1 cellular context compared by ENCODE assay signal in the genomic region with DNA sequence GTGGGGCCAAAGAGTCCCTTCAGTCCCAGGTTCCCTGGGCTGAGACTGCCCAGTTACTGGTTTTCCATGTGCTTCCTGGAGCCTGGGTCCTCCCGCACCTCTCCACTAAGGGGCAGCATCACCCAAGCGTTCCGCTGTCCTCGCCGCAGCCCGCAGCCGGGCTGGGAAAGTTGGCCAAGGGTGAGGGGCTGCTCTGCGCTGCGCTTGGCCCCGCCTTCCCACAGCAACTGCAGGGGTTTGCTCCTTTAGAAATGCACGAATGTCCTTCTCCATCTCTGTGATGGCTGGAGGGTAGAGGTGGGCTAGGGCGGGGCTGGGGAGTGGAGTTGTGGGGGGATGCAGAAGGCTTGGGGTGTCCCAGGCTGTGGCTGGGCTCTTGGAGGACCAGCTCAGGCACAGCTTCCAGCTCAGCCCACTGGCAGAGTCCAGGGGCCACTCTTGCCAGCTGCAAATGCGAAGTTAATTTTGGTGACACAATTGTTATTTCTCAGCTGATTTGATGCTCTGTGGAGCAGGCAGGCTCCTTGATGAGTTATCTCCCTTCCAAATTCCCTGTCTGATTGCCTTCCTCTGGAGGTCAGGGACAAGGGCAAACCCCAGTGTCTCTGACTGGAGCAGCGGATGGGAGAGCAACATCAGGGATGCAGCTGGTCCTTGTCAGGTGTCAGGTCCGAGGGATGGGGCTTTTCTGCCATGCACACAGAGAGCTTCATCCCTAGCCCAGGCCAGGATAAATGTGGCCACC.
TF ChIP-seq lines count a peak whose summit lies in the region.

No MANE protein-coding gene starts in this region.

TF ChIP-seq in HepG2, 621 proteins besides CTCF, POLR2A, EP300 and RAD21 (continued from another document and continues in another):
- TF ChIP-seq LRRFIP1 (CRISPR knock-in tag; conservative IDR thresholded peaks at IDR 0.05) = no peak
- TF ChIP-seq ZNF609 (CRISPR knock-in tag; IDR thresholded peaks at IDR 0.05; ENCODE audit: borderline replicate concordance) = no peak
- peak; percentile 87 for TF ChIP-seq ZNF547 (CRISPR knock-in tag; IDR thresholded peaks at IDR 0.05)
- peak; percentile 65 for TF ChIP-seq BRD4 (CRISPR knock-in tag; IDR thresholded peaks at IDR 0.05)
- TF ChIP-seq RBM22 (optimal IDR thresholded peaks at IDR 0.05; ENCODE audit: low read length) = no peak
- no peak for TF ChIP-seq ZNF775 (CRISPR knock-in tag; IDR thresholded peaks at IDR 0.05; ENCODE audit: borderline replicate concordance)
- TF ChIP-seq PCBP1 (IDR thresholded peaks at IDR 0.05; ENCODE audit: borderline replicate concordance, low read depth, low read length) = no peak
- TF ChIP-seq FOXA1 (IDR thresholded peaks at IDR 0.05) = no peak
- no peak for TF ChIP-seq FOXA1 (CRISPR knock-in tag; IDR thresholded peaks at IDR 0.05)
- TF ChIP-seq PRPF4 (IDR thresholded peaks at IDR 0.05; ENCODE audit: low read depth, low read length, poor library complexity, severe bottlenecking) = no peak
- TF ChIP-seq, protein P1, sequence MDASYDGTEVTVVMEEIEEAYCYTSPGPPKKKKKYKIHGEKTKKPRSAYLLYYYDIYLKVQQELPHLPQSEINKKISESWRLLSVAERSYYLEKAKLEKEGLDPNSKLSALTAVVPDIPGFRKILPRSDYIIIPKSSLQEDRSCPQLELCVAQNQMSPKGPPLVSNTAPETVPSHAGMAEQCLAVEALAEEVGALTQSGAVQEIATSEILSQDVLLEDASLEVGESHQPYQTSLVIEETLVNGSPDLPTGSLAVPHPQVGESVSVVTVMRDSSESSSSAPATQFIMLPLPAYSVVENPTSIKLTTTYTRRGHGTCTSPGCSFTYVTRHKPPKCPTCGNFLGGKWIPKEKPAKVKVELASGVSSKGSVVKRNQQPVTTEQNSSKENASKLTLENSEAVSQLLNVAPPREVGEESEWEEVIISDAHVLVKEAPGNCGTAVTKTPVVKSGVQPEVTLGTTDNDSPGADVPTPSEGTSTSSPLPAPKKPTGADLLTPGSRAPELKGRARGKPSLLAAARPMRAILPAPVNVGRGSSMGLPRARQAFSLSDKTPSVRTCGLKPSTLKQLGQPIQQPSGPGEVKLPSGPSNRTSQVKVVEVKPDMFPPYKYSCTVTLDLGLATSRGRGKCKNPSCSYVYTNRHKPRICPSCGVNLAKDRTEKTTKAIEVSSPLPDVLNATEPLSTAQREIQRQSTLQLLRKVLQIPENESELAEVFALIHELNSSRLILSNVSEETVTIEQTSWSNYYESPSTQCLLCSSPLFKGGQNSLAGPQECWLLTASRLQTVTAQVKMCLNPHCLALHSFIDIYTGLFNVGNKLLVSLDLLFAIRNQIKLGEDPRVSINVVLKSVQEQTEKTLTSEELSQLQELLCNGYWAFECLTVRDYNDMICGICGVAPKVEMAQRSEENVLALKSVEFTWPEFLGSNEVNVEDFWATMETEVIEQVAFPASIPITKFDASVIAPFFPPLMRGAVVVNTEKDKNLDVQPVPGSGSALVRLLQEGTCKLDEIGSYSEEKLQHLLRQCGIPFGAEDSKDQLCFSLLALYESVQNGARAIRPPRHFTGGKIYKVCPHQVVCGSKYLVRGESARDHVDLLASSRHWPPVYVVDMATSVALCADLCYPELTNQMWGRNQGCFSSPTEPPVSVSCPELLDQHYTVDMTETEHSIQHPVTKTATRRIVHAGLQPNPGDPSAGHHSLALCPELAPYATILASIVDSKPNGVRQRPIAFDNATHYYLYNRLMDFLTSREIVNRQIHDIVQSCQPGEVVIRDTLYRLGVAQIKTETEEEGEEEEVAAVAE (CRISPR knock-in tag; IDR thresholded peaks at IDR 0.05; ENCODE audit: borderline replicate concordance) = peak; percentile 71; the same call in 1 of the 2 replicates
- no peak for TF ChIP-seq GABPA (IDR thresholded peaks at IDR 0.05; ENCODE audit: low read depth, low read length)
- TF ChIP-seq GABPA (CRISPR knock-in tag; IDR thresholded peaks at IDR 0.05; ENCODE audit: low read depth) = no peak
- TF ChIP-seq FOXO1 (CRISPR knock-in tag; IDR thresholded peaks at IDR 0.05) = peak; percentile 71; the same call in 1 of the 2 replicates
- peak; percentile 67 for TF ChIP-seq GATAD1 (CRISPR knock-in tag; IDR thresholded peaks at IDR 0.05)
- TF ChIP-seq SPEN (CRISPR knock-in tag; IDR thresholded peaks at IDR 0.05; ENCODE audit: low read depth) = peak; percentile 82
- no peak for TF ChIP-seq RBAK (CRISPR knock-in tag; IDR thresholded peaks at IDR 0.05)
- TF ChIP-seq, protein P2, sequence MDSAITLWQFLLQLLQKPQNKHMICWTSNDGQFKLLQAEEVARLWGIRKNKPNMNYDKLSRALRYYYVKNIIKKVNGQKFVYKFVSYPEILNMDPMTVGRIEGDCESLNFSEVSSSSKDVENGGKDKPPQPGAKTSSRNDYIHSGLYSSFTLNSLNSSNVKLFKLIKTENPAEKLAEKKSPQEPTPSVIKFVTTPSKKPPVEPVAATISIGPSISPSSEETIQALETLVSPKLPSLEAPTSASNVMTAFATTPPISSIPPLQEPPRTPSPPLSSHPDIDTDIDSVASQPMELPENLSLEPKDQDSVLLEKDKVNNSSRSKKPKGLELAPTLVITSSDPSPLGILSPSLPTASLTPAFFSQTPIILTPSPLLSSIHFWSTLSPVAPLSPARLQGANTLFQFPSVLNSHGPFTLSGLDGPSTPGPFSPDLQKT (CRISPR knock-in tag; IDR thresholded peaks at IDR 0.05; ENCODE audit: borderline replicate concordance) = no peak; the same call in 1 of the 2 replicates
- TF ChIP-seq SP140L (CRISPR knock-in tag; IDR thresholded peaks at IDR 0.05; ENCODE audit: borderline replicate concordance) = no peak
- no peak for TF ChIP-seq NFE2L1 (CRISPR knock-in tag; IDR thresholded peaks at IDR 0.05; ENCODE audit: borderline replicate concordance)
- TF ChIP-seq, protein P3, sequence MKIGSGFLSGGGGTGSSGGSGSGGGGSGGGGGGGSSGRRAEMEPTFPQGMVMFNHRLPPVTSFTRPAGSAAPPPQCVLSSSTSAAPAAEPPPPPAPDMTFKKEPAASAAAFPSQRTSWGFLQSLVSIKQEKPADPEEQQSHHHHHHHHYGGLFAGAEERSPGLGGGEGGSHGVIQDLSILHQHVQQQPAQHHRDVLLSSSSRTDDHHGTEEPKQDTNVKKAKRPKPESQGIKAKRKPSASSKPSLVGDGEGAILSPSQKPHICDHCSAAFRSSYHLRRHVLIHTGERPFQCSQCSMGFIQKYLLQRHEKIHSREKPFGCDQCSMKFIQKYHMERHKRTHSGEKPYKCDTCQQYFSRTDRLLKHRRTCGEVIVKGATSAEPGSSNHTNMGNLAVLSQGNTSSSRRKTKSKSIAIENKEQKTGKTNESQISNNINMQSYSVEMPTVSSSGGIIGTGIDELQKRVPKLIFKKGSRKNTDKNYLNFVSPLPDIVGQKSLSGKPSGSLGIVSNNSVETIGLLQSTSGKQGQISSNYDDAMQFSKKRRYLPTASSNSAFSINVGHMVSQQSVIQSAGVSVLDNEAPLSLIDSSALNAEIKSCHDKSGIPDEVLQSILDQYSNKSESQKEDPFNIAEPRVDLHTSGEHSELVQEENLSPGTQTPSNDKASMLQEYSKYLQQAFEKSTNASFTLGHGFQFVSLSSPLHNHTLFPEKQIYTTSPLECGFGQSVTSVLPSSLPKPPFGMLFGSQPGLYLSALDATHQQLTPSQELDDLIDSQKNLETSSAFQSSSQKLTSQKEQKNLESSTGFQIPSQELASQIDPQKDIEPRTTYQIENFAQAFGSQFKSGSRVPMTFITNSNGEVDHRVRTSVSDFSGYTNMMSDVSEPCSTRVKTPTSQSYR (CRISPR knock-in tag; IDR thresholded peaks at IDR 0.05; ENCODE audit: borderline replicate concordance) = peak; percentile 63
- peak; percentile 92; the same call in 1 of the 2 replicates for TF ChIP-seq NCOA1 (CRISPR knock-in tag; IDR thresholded peaks at IDR 0.05)
- peak; percentile 72; the same call in 1 of the 2 replicates for TF ChIP-seq ZBTB38 (CRISPR knock-in tag; IDR thresholded peaks at IDR 0.05)
- TF ChIP-seq, protein P4, sequence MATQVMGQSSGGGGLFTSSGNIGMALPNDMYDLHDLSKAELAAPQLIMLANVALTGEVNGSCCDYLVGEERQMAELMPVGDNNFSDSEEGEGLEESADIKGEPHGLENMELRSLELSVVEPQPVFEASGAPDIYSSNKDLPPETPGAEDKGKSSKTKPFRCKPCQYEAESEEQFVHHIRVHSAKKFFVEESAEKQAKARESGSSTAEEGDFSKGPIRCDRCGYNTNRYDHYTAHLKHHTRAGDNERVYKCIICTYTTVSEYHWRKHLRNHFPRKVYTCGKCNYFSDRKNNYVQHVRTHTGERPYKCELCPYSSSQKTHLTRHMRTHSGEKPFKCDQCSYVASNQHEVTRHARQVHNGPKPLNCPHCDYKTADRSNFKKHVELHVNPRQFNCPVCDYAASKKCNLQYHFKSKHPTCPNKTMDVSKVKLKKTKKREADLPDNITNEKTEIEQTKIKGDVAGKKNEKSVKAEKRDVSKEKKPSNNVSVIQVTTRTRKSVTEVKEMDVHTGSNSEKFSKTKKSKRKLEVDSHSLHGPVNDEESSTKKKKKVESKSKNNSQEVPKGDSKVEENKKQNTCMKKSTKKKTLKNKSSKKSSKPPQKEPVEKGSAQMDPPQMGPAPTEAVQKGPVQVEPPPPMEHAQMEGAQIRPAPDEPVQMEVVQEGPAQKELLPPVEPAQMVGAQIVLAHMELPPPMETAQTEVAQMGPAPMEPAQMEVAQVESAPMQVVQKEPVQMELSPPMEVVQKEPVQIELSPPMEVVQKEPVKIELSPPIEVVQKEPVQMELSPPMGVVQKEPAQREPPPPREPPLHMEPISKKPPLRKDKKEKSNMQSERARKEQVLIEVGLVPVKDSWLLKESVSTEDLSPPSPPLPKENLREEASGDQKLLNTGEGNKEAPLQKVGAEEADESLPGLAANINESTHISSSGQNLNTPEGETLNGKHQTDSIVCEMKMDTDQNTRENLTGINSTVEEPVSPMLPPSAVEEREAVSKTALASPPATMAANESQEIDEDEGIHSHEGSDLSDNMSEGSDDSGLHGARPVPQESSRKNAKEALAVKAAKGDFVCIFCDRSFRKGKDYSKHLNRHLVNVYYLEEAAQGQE (IDR thresholded peaks at IDR 0.05; ENCODE audit: borderline replicate concordance in 1 of 2, low read depth in 1 of 2, low read length in 2 of 2) = no peak
- TF ChIP-seq MED13 (CRISPR knock-in tag; IDR thresholded peaks at IDR 0.05) = no peak
- no peak for TF ChIP-seq NR1H2 (CRISPR knock-in tag; IDR thresholded peaks at IDR 0.05; ENCODE audit: borderline replicate concordance, low read depth)
- 0 out of 2 replicates have a peak, but pooled peaks have one; percentile 58 for TF ChIP-seq ZNF335 (CRISPR knock-in tag; IDR thresholded peaks at IDR 0.05)
- TF ChIP-seq ZNF781 (CRISPR knock-in tag; IDR thresholded peaks at IDR 0.05; ENCODE audit: borderline replicate concordance, not compliant biosample characterization) = peak; percentile 94
- no peak for TF ChIP-seq ISX (CRISPR knock-in tag; conservative IDR thresholded peaks at IDR 0.05)
